ENCODE assay signal across 25 cellular contexts in the genomic region with DNA sequence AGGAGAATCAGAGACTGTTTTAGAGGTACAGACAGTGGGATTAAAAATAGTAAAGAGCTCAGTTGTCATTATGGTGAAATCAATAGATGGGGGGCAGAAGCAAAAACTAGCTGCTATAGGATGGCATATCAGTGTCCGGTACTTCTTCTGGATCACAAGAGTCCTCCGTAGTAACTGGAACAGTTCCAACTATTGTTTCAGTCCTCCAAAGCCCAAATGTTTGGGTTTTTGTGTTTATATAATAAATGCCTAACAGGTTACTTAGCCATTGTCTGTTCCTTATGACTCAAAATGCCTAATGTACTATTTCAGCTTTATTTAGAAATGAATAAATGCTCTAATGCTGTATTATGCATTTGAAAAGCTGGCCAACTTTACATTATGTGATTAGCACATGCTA.
DNase-seq lines count a peak whose midpoint lies in the region; ATAC-seq, FAIRE-seq and TF ChIP-seq lines count a peak whose summit lies in the region.
"Had no signal": no experiment of that assay in that cellular context is flagged by ENCODE, and none has a peak within 500 bp of the region (broad histone marks: within the 10 kb centered on the region; RNA-seq: fewer than 3 reads in every experiment).

No MANE protein-coding gene starts in this region.

- H3K4me3 Mint-ChIP-seq in naive thymus-derived CD4-positive, alpha-beta T cell = no peak overlapping the region
- H3K4me3 Mint-ChIP-seq: B cell; CD8-positive, alpha-beta T cell had no signal

- POLR2A ChIA-PET in naive thymus-derived CD4-positive, alpha-beta T cell (lab: Charles Lee) = no interaction called here

- H3K4me1 Mint-ChIP-seq in naive thymus-derived CD4-positive, alpha-beta T cell = no peaks in the 10 kb centered on the region
- H3K4me1 Mint-ChIP-seq: B cell had no signal

- FAIRE-seq in bronchial epithelial cell (lab: Jason Lieb, UNC) = no peak
- FAIRE-seq: GM12892, HepG2 had no signal

- H3K36me3 ChIP-seq in bronchial epithelial cell (ENCODE audit: control insufficient read depth, insufficient read depth, low read length) = no peaks in the 10 kb centered on the region
- no peaks in the 10 kb centered on the region for H3K36me3 ChIP-seq in naive thymus-derived CD4-positive, alpha-beta T cell (ENCODE audit: control insufficient read depth in 2 of 3, insufficient read depth in 3 of 3, low read length in 3 of 3)

- H3K27me3 ChIP-seq in bronchial epithelial cell (ENCODE audit: control insufficient read depth, insufficient read depth, low read length) = no peaks in the 10 kb centered on the region
- H3K27me3 ChIP-seq in naive thymus-derived CD4-positive, alpha-beta T cell (ENCODE audit: control insufficient read depth in 2 of 2, insufficient read depth in 2 of 2, low read length in 2 of 2) = no peaks in the 10 kb centered on the region

- ATAC-seq in sciatic nerve (no peak), HG03432 (IDR thresholded peaks at IDR 0.05; ENCODE audit: unreplicated experiment) (no peak)
- ATAC-seq in naive thymus-derived CD4-positive, alpha-beta T cell = no peak
- ATAC-seq: CD8-positive, alpha-beta T cell; HepG2 had no signal

- in situ Hi-C loops in Caki2 (cut with HindIII; ENCODE audit: low pct_unique_long_range_greater_than_20kb, low sequenced_read_pairs) = no loop called here

- peaks cover 0 to 14% (median 1%) of the 10 kb centered on the region in 11 donors for H3K9me3 Mint-ChIP-seq in naive thymus-derived CD4-positive, alpha-beta T cell
- H3K9me3 Mint-ChIP-seq: CD8-positive, alpha-beta T cell had no signal

- H3K9me3 ChIP-seq in naive thymus-derived CD4-positive, alpha-beta T cell (ENCODE audit: control insufficient read depth in 2 of 3, low read length in 3 of 3) = no peaks in the 10 kb centered on the region
- H3K9me3 ChIP-seq: Caco-2 had no signal

- H3K27me3 Mint-ChIP-seq in naive thymus-derived CD4-positive, alpha-beta T cell = no peaks in the 10 kb centered on the region
- H3K27me3 Mint-ChIP-seq: B cell had no signal

- peak; percentile 45 for DNase-seq in Caki2 (ENCODE audit: low read depth)
- DNase-seq in M059J (ENCODE audit: low read depth) = peak; percentile 5
- peak; percentile 46 for DNase-seq in bronchial epithelial cell (ENCODE audit: low read depth)
- peak; percentile 62 for DNase-seq in renal cortical epithelial cell (ENCODE audit: low read depth)
- DNase-seq in sciatic nerve (ENCODE audit: low spot score) = no peak
- no peak for DNase-seq in naive thymus-derived CD4-positive, alpha-beta T cell
- DNase-seq: Caco-2; CD8-positive, alpha-beta T cell; DMS79 treated with DMSO at 0.1 percent for 48 hours; GOT3; HCEC 1CT; Karpas-422; MV-4-11; NCI-H1105; NCI-H1436 treated with DMSO at 0.1 percent for 48 hours; NCI-H187 treated with DMSO at 0.1 percent for 48 hours; NCI-H2107; NCI-H524 treated with DMSO at 0.1 percent for 48 hours; NCI-H774; Right ventricle myocardium superior had no signal

- no peak overlapping the region for H3K27ac Mint-ChIP-seq in naive thymus-derived CD4-positive, alpha-beta T cell
- H3K27ac Mint-ChIP-seq: B cell; CD8-positive, alpha-beta T cell had no signal

- no peaks in the 10 kb centered on the region for H3K36me3 Mint-ChIP-seq in naive thymus-derived CD4-positive, alpha-beta T cell
- H3K36me3 Mint-ChIP-seq: CD8-positive, alpha-beta T cell had no signal

- intact Hi-C loops in sciatic nerve (cut with DNase I) = no loop called here
- intact Hi-C loops in naive thymus-derived CD4-positive, alpha-beta T cell (cut with micrococcal nuclease) = no loop called here

- no peaks in the 10 kb centered on the region for H3K4me1 ChIP-seq in naive thymus-derived CD4-positive, alpha-beta T cell (ENCODE audit: control insufficient read depth in 2 of 2, insufficient read depth in 2 of 2, low read length in 2 of 2)
- H3K4me1 ChIP-seq: Caco-2 had no signal

- TF ChIP-seq CTCF in bronchial epithelial cell (IDR thresholded peaks at IDR 0.05; ENCODE audit: insufficient read depth, low read length, severe bottlenecking) = no peak

- CTCF ChIA-PET in naive thymus-derived CD4-positive, alpha-beta T cell (lab: Charles Lee) = no interaction called here

- no peak overlapping the region for H3K4me3 ChIP-seq in bronchial epithelial cell (ENCODE audit: low read depth, low read length)
- no peak overlapping the region for H3K4me3 ChIP-seq in naive thymus-derived CD4-positive, alpha-beta T cell (ENCODE audit: low read length)

- no peak overlapping the region for H3K27ac ChIP-seq in naive thymus-derived CD4-positive, alpha-beta T cell (ENCODE audit: low read depth, low read length)
- H3K27ac ChIP-seq: C4-2B had no signal

Comparison
In these comparisons a context has a peak if more than half of its experiments do, and no peak if none do; other contexts are left out.
1. DNase-seq: peak in Caki2 (single experiment), M059J (single experiment), bronchial epithelial cell (single experiment) and renal cortical epithelial cell (single experiment); none in sciatic nerve (single experiment) and naive thymus-derived CD4-positive, alpha-beta T cell (0 of 9).